19 cellular contexts compared by ENCODE assay signal in genomic region chr5:151181818-151182217, GRCh38. TPM values are rescaled to one million over a fixed set of nuclear protein-coding genes. Genes with fewer than 3 reads are reported as not detected.
A peak's percentile ranks its signal among the peaks of the same experiment; 100 is the strongest.
DNase-seq lines count a peak whose midpoint lies in the region; ATAC-seq and TF ChIP-seq lines count a peak whose summit lies in the region.
"Had no signal": no experiment of that assay in that cellular context is flagged by ENCODE, and none has a peak within 500 bp of the region (broad histone marks: within the 10 kb centered on the region; RNA-seq: fewer than 3 reads in every experiment).

No MANE protein-coding gene starts in this region.

- no peak overlapping the region for H4K91ac ChIP-seq in trophoblast cell (ENCODE audit: low read depth, low read length)

- intact Hi-C loops in activated CD4-positive, alpha-beta T cell treated with anti-CD3 and anti-CD28 coated beads for 36 hours (cut with DNase I, micrococcal nuclease): no loop called here

- CTCF ChIA-PET in activated CD4-positive, alpha-beta T cell treated with anti-CD3 and anti-CD28 coated beads for 36 hours (lab: Charles Lee): interaction anchor here (0.7 to 1.8 kb wide), 5 partner anchors 14 to 133 kb away, joined by 3 to 12 read pairs (median 4); no protein-coding TSS in a partner anchor

- H3K36me3 Mint-ChIP-seq in activated CD4-positive, alpha-beta T cell treated with anti-CD3 and anti-CD28 coated beads for 36 hours (ENCODE audit: low read depth): peaks cover 9% of the 10 kb centered on the region
- H3K36me3 Mint-ChIP-seq in IgD-negative memory B cell: peaks cover 11% of the 10 kb centered on the region
- H3K36me3 Mint-ChIP-seq: type B pancreatic cell had no signal

- H3K79me2 ChIP-seq in trophoblast cell (ENCODE audit: control insufficient read depth, insufficient read depth, low read length, poor library complexity): no peaks in the 10 kb centered on the region

- H2AK5ac ChIP-seq in trophoblast cell (ENCODE audit: low read length): no peak overlapping the region

- H3K9ac ChIP-seq in trophoblast cell (ENCODE audit: low read length): no peak overlapping the region
- H3K9ac ChIP-seq: BLaER1 treated with 17β-estradiol and CSF1 and Interleukin-3, amounts not matched to agents 10 nM and 100 nM had no signal

- H3K14ac ChIP-seq in trophoblast cell (ENCODE audit: low read length): no peak overlapping the region

- no peak overlapping the region for H2BK120ac ChIP-seq in trophoblast cell (ENCODE audit: insufficient read depth, low read length, poor library complexity)

- H2AFZ ChIP-seq in trophoblast cell (ENCODE audit: insufficient read depth, low read length, poor library complexity): no peak overlapping the region

- no peaks in the 10 kb centered on the region for H3K9me3 Mint-ChIP-seq in activated CD4-positive, alpha-beta T cell treated with anti-CD3 and anti-CD28 coated beads for 36 hours (ENCODE audit: low read depth)
- H3K9me3 Mint-ChIP-seq in IgD-negative memory B cell: no peaks in the 10 kb centered on the region
- H3K9me3 Mint-ChIP-seq: activated T-cell treated with anti-CD3 and anti-CD28 coated beads, Interleukin-2, amount 50 U/mL, for 4 hours; T-helper 1 cell treated with Interleukin-12 subunit alpha and Interleukin-12 subunit beta and Interleukin-4 antibody, amounts not matched to agents 30 μg/mL and 1 μg/mL, for 36 hours; type B pancreatic cell had no signal

- no peaks in the 10 kb centered on the region for H3K4me1 ChIP-seq in trophoblast cell (ENCODE audit: control insufficient read depth in 1 of 2, insufficient read depth in 2 of 2, low read length in 2 of 2)

- H3K4me3 ChIP-seq in trophoblast cell (ENCODE audit: low read depth, low read length): no peak overlapping the region
- no peak overlapping the region for H3K4me3 ChIP-seq in WERI-Rb-1 (ENCODE audit: low read depth, low read length)
- H3K4me3 ChIP-seq: BLaER1 treated with 17β-estradiol and CSF1 and Interleukin-3, amounts not matched to agents 10 nM and 100 nM; gastrocnemius medialis had no signal

- TF ChIP-seq CTCF in WERI-Rb-1 (IDR thresholded peaks at IDR 0.05; ENCODE audit: low read depth, low read length): no peak

- ATAC-seq in activated CD4-positive, alpha-beta T cell treated with anti-CD3 and anti-CD28 coated beads for 36 hours: peak; percentile 60
- no peak for ATAC-seq in HG02798 (IDR thresholded peaks at IDR 0.05; ENCODE audit: poor library complexity, unreplicated experiment)
- ATAC-seq: activated T-cell treated with anti-CD3 and anti-CD28 coated beads, Interleukin-2, amount 50 U/mL, for 4 hours; gastrocnemius medialis; left ventricle myocardium superior had no signal

- H3K18ac ChIP-seq in trophoblast cell (ENCODE audit: low read length): no peak overlapping the region

- POLR2A ChIA-PET in activated CD4-positive, alpha-beta T cell treated with anti-CD3 and anti-CD28 coated beads for 36 hours (lab: Charles Lee): no interaction called here

- H3K27me3 Mint-ChIP-seq in activated CD4-positive, alpha-beta T cell treated with anti-CD3 and anti-CD28 coated beads for 36 hours: no peaks in the 10 kb centered on the region
- H3K27me3 Mint-ChIP-seq in IgD-negative memory B cell: no peaks in the 10 kb centered on the region
- H3K27me3 Mint-ChIP-seq: type B pancreatic cell had no signal

- H3K36me3 ChIP-seq in trophoblast cell (ENCODE audit: control insufficient read depth in 1 of 2, insufficient read depth in 2 of 2, low read length in 2 of 2) (no peaks in the 10 kb centered on the region), WERI-Rb-1 (no peaks in the 10 kb centered on the region)

- no CpG with 5 or more reads among the region's 2 CpGs for WGBS in trophoblast cell (ENCODE audit: extremely low coverage, insufficient coverage, insufficient read length)

- H4K12ac ChIP-seq in trophoblast cell (ENCODE audit: low read depth, low read length): no peak overlapping the region

- no peak overlapping the region for H3K23ac ChIP-seq in trophoblast cell (ENCODE audit: low read length)

- H3K9me3 ChIP-seq in trophoblast cell (ENCODE audit: insufficient read depth, low read depth, low read length) (no peaks in the 10 kb centered on the region), WERI-Rb-1 (ENCODE audit: severe bottlenecking) (no peaks in the 10 kb centered on the region)
- H3K9me3 ChIP-seq: BLaER1 treated with 17β-estradiol and CSF1 and Interleukin-3, amounts not matched to agents 10 nM and 100 nM; gastrocnemius medialis had no signal

- H3K4me3 Mint-ChIP-seq in activated CD4-positive, alpha-beta T cell treated with anti-CD3 and anti-CD28 coated beads for 36 hours: no peak overlapping the region
- no peak overlapping the region for H3K4me3 Mint-ChIP-seq in IgD-negative memory B cell
- H3K4me3 Mint-ChIP-seq: activated T-cell treated with anti-CD3 and anti-CD28 coated beads, Interleukin-2, amount 50 U/mL, for 4 hours; T-helper 1 cell treated with Interleukin-12 subunit alpha and Interleukin-12 subunit beta and Interleukin-4 antibody, amounts not matched to agents 30 μg/mL and 1 μg/mL, for 36 hours; type B pancreatic cell had no signal

- H3K4ac ChIP-seq in trophoblast cell (ENCODE audit: low read depth, low read length): no peak overlapping the region

- H3K4me2 ChIP-seq in trophoblast cell (ENCODE audit: low read length): no peak overlapping the region
- H3K4me2 ChIP-seq: BLaER1 treated with 17β-estradiol and CSF1 and Interleukin-3, amounts not matched to agents 10 nM and 100 nM had no signal

- H4K8ac ChIP-seq in trophoblast cell (ENCODE audit: low read depth, low read length): no peak overlapping the region

- no peaks in the 10 kb centered on the region for H3K27me3 ChIP-seq in trophoblast cell (ENCODE audit: insufficient read depth, low read length)
- H3K27me3 ChIP-seq in WERI-Rb-1 (ENCODE audit: insufficient read depth, low read depth, severe bottlenecking): no peaks in the 10 kb centered on the region
- H3K27me3 ChIP-seq: BLaER1 treated with 17β-estradiol and CSF1 and Interleukin-3, amounts not matched to agents 10 nM and 100 nM; gastrocnemius medialis had no signal

- H3K4me1 Mint-ChIP-seq in activated CD4-positive, alpha-beta T cell treated with anti-CD3 and anti-CD28 coated beads for 36 hours: peaks cover 4% of the 10 kb centered on the region
- peaks cover 12 to 30% (median 20%) of the 10 kb centered on the region in 3 donors for H3K4me1 Mint-ChIP-seq in IgD-negative memory B cell

- peak overlapping the region; percentile 50 for H3K27ac ChIP-seq in trophoblast cell (ENCODE audit: low read depth, low read length)
- H3K27ac ChIP-seq in WERI-Rb-1: no peak overlapping the region
- H3K27ac ChIP-seq: BLaER1 treated with 17β-estradiol and CSF1 and Interleukin-3, amounts not matched to agents 10 nM and 100 nM had no signal

- peak overlapping the region; percentile 66 for H3K27ac Mint-ChIP-seq in activated CD4-positive, alpha-beta T cell treated with anti-CD3 and anti-CD28 coated beads for 36 hours
- peak overlapping the region; percentile 2 to 73 (median 33) for H3K27ac Mint-ChIP-seq in IgD-negative memory B cell
- H3K27ac Mint-ChIP-seq: T-helper 1 cell treated with Interleukin-12 subunit alpha and Interleukin-12 subunit beta and Interleukin-4 antibody, amounts not matched to agents 30 μg/mL and 1 μg/mL, for 36 hours; type B pancreatic cell had no signal

- H2BK12ac ChIP-seq in trophoblast cell (ENCODE audit: low read length): no peak overlapping the region

- H3K79me1 ChIP-seq in trophoblast cell (ENCODE audit: low read length): no peaks in the 10 kb centered on the region

- no peak for DNase-seq in activated CD4-positive, alpha-beta T cell treated with anti-CD3 and anti-CD28 coated beads for 36 hours
- no peak for DNase-seq in activated CD4-positive, alpha-beta T cell treated with anti-CD3 and anti-CD28 coated beads, Interleukin-2, amount 50 U/mL, for 4 hours
- DNase-seq in ecto neural progenitor cell (ENCODE audit: low spot score) (peak; percentile 24), trophoblast cell (peak; percentile 83 to 92), AG20443 (ENCODE audit: low spot score) (no peak), WERI-Rb-1 (no peak)
- DNase-seq: activated CD4-positive, alpha-beta T cell treated with anti-CD3 and anti-CD28 coated beads for 1 hour; activated T-cell treated with anti-CD3 and anti-CD28 coated beads, Interleukin-2, amount 50 U/mL, for 4 hours; anterior cingulate cortex; gastrocnemius medialis; GOT3; left ventricle myocardium superior; NCI-H2081; NCI-H510A had no signal

- no peak overlapping the region for H2BK5ac ChIP-seq in trophoblast cell (ENCODE audit: low read depth, low read length, poor library complexity)

RNA-seq across cellular contexts. Expression of gene ANXA6, which starts 24.2 kb away (rescaled TPM):
- 100 to 1,000 TPM; 322 to 332 TPM for total RNA-seq in activated CD4-positive, alpha-beta T cell treated with anti-CD3 and anti-CD28 coated beads for 36 hours
- 298 TPM for polyA plus RNA-seq in IgD-negative memory B cell
- 81.4 and 88.5 TPM in 2 replicates for polyA plus RNA-seq in trophoblast cell (2013)

RNA-seq across cellular contexts. Expression of gene CCDC69, which starts 42.1 kb away (rescaled TPM):
- 10 to 100 TPM; 24.8 to 26.9 TPM for total RNA-seq in activated CD4-positive, alpha-beta T cell treated with anti-CD3 and anti-CD28 coated beads for 36 hours
- 75.5 TPM for polyA plus RNA-seq in IgD-negative memory B cell
- 9.9 and 10.2 TPM in 2 replicates for polyA plus RNA-seq in trophoblast cell (2013)

Comparison
In these comparisons a context has a peak if more than half of its experiments do, and no peak if none do; other contexts are left out.
1. DNase-seq: peak in ecto neural progenitor cell (single experiment) and trophoblast cell (2 of 2); none in activated CD4-positive, alpha-beta T cell treated with anti-CD3 and anti-CD28 coated beads for 36 hours (single experiment), activated CD4-positive, alpha-beta T cell treated with anti-CD3 and anti-CD28 coated beads, Interleukin-2, amount 50 U/mL, for 4 hours (0 of 2), AG20443 (single experiment) and WERI-Rb-1 (single experiment).